8 cellular contexts compared by ENCODE assay signal in the genomic region with DNA sequence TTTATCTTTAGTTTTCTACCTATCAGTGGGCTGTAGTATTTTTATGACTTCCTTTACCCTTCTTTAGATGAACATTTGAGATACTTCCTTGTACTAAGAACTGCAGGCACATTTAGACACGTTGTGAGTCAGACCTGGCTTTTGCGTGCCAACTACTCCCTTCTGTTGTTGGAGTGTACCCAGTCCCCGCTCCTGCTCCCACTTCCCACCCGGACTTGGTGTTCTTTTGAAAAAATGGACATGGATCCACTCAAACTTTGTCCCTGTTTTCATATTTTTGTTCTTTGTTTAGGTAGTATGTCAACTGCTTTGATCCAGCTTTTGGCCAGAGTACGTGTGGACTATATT.
DNase-seq lines count a peak whose midpoint lies in the region; ATAC-seq and TF ChIP-seq lines count a peak whose summit lies in the region.

No MANE protein-coding gene starts in this region.

- H3K4me3 ChIP-seq in right cardiac atrium (ENCODE audit: low read length) (no peak overlapping the region), right atrium auricular region (no peak overlapping the region), fibroblast of the aortic adventitia (ENCODE audit: low read depth, low read length) (no peak overlapping the region), upper lobe of right lung (no peak overlapping the region)

- TF ChIP-seq CTCF in right atrium auricular region (IDR thresholded peaks at IDR 0.05) (no peak), fibroblast of the aortic adventitia (IDR thresholded peaks at IDR 0.05; ENCODE audit: insufficient read depth, low read length) (no peak), upper lobe of right lung (IDR thresholded peaks at IDR 0.05) (no peak)

- no peaks in the 10 kb centered on the region for H3K36me3 ChIP-seq in right atrium auricular region
- H3K36me3 ChIP-seq in upper lobe of right lung: no peaks in the 10 kb centered on the region

- intact Hi-C loops in right cardiac atrium (cut with DNase I) (no loop called here), upper lobe of right lung (cut with DNase I) (no loop called here)

- DNase-seq in right cardiac atrium (peak; percentile 18 to 51 (median 23)), right atrium auricular region (ENCODE audit: low spot score) (no peak), T-helper 17 cell (no peak), fibroblast of the aortic adventitia (ENCODE audit: low read depth) (peak; percentile 54), upper lobe of right lung (no peak)
- no peak for DNase-seq in effector CD8-positive, alpha-beta T cell (lab: John Stamatoyannopoulos, UW)
- DNase-seq in activated effector memory CD4-positive, alpha-beta T cell treated with Interleukin-2 at 50 U/mL for 16 hours: no peak

- 55% methylated on average over 5 of the region's 5 CpGs for WGBS in right cardiac atrium

- H3K36me3 Mint-ChIP-seq in T-helper 17 cell (ENCODE audit: low read depth): no peaks in the 10 kb centered on the region

- no peaks in the 10 kb centered on the region for H3K9me3 ChIP-seq in right cardiac atrium (ENCODE audit: control insufficient read depth, low read length)
- no peaks in the 10 kb centered on the region for H3K9me3 ChIP-seq in right atrium auricular region
- H3K9me3 ChIP-seq in T-helper 17 cell (ENCODE audit: control insufficient read depth, low read length, poor library complexity, severe bottlenecking): no peaks in the 10 kb centered on the region
- no peaks in the 10 kb centered on the region for H3K9me3 ChIP-seq in upper lobe of right lung

- H3K4me1 ChIP-seq in right cardiac atrium (ENCODE audit: control insufficient read depth, insufficient read depth, low read length) (no peaks in the 10 kb centered on the region), right atrium auricular region (peaks cover 0 to 10% of the 10 kb centered on the region in 2 donors), upper lobe of right lung (no peaks in the 10 kb centered on the region)

- H3K27ac Mint-ChIP-seq in T-helper 17 cell: peak overlapping the region; percentile 87

- H3K4me3 Mint-ChIP-seq in T-helper 17 cell: peak overlapping the region; percentile 42

- H3K27me3 ChIP-seq in right cardiac atrium (ENCODE audit: control insufficient read depth, insufficient read depth) (no peaks in the 10 kb centered on the region), right atrium auricular region (no peaks in the 10 kb centered on the region), upper lobe of right lung (no peaks in the 10 kb centered on the region)

- peaks cover 33% of the 10 kb centered on the region for H3K4me1 Mint-ChIP-seq in T-helper 17 cell

- no peak overlapping the region for H3K27ac ChIP-seq in right cardiac atrium (ENCODE audit: low read length)
- no peak overlapping the region for H3K27ac ChIP-seq in right atrium auricular region
- no peak overlapping the region for H3K27ac ChIP-seq in upper lobe of right lung

- H3K27me3 Mint-ChIP-seq in T-helper 17 cell: no peaks in the 10 kb centered on the region

- ATAC-seq in right cardiac atrium: peak; percentile 64 to 68
- ATAC-seq in T-helper 17 cell: peak; percentile 49
- ATAC-seq in upper lobe of right lung: peak; percentile 64
- ATAC-seq in HG02798 (IDR thresholded peaks at IDR 0.05; ENCODE audit: poor library complexity, unreplicated experiment): no peak

Comparison
In these comparisons a context has a peak if more than half of its experiments do, and no peak if none do; other contexts are left out.
1. DNase-seq: peak in right cardiac atrium (3 of 3) and fibroblast of the aortic adventitia (single experiment); none in right atrium auricular region (single experiment), T-helper 17 cell (0 of 3), upper lobe of right lung (single experiment), effector CD8-positive, alpha-beta T cell (single experiment) and activated effector memory CD4-positive, alpha-beta T cell treated with Interleukin-2 at 50 U/mL for 16 hours (single experiment).